ENCODE assay signal across 8 cellular contexts in genomic region chr6:126339796-126340750, GRCh38. TPM values are rescaled to one million over a fixed set of nuclear protein-coding genes. Genes with fewer than 3 reads are reported as not detected.
A peak's percentile ranks its signal among the peaks of the same experiment; 100 is the strongest.
DNase-seq lines count a peak whose midpoint lies in the region; ATAC-seq and TF ChIP-seq lines count a peak whose summit lies in the region.

Gene CENPW, plus strand, starts transcription at chr6:126340115. Its CDS starts 159 bp downstream, at chr6:126340274.

- H3K27ac ChIP-seq in HUES64 (ENCODE audit: low read depth, low read length): peak within 1 kb of the TSS; percentile 94
- H3K27ac ChIP-seq in OCI-LY1 (ENCODE audit: low read depth, low read length, poor library complexity, severe bottlenecking): peak within 1 kb of the TSS; percentile 70

- H3K27me3 ChIP-seq in HUES64 (ENCODE audit: insufficient read depth, low read length) (no peaks in the 10 kb centered on the region), OCI-LY1 (ENCODE audit: insufficient read depth, low read length) (no peaks in the 10 kb centered on the region), mononuclear cell (ENCODE audit: insufficient read depth, low read length) (no peaks in the 10 kb centered on the region)

- H4K20me1 ChIP-seq in OCI-LY1 (ENCODE audit: insufficient read depth, low read length): no peaks in the 10 kb centered on the region

- peak; percentile 89 for ATAC-seq in GM21526 (IDR thresholded peaks at IDR 0.05; ENCODE audit: low FRiP score, unreplicated experiment)

- WGBS in HUES64: 2% methylated on average over 47 of the region's 48 CpGs

- H3K4me3 ChIP-seq in HUES64 (ENCODE audit: low read length): peak within 1 kb of the TSS; percentile 89
- peak within 1 kb of the TSS; percentile 81 for H3K4me3 ChIP-seq in OCI-LY1 (ENCODE audit: low read depth, low read length, poor library complexity, severe bottlenecking)
- peak within 1 kb of the TSS; percentile 96 for H3K4me3 ChIP-seq in epithelial cell of esophagus (ENCODE audit: low read length)
- peak within 1 kb of the TSS; percentile 68 for H3K4me3 ChIP-seq in mononuclear cell (ENCODE audit: low read length)

- DNase-seq in DMS114 treated with DMSO at 0.1 percent for 48 hours (lab: John Stamatoyannopoulos, UW; ENCODE audit: unreplicated experiment) (peak; percentile 82), epithelial cell of esophagus (ENCODE audit: low read depth) (peak; percentile 95)
- DNase-seq in activated CD8-positive, alpha-beta memory T cell treated with anti-CD3 and anti-CD28 coated beads, Interleukin-2, amount 50 U/mL, for 24 hours (ENCODE audit: extremely low read depth): peak; percentile 86
- DNase-seq in stimulated activated CD8-positive, alpha-beta memory T cell treated with anti-CD3 and anti-CD28 coated beads, Interleukin-2, amount 100 ng/mL, for 48 hours (ENCODE audit: low read depth in 2 of 2): peak; percentile 93 to 97

- no peaks in the 10 kb centered on the region for H3F3A ChIP-seq in OCI-LY1 (ENCODE audit: insufficient read depth, low read length)

- H3K9me3 ChIP-seq in HUES64 (ENCODE audit: insufficient read depth, low read depth, low read length) (no peaks in the 10 kb centered on the region), OCI-LY1 (ENCODE audit: low read length) (no peaks in the 10 kb centered on the region), mononuclear cell (ENCODE audit: low read depth, low read length) (no peaks in the 10 kb centered on the region)

- peak within 1 kb of the TSS; percentile 91 for H3K4me2 ChIP-seq in OCI-LY1 (ENCODE audit: low read length)

- no peaks in the 10 kb centered on the region for H3K9me2 ChIP-seq in OCI-LY1 (ENCODE audit: low read depth, low read length)

- peak within 1 kb of the TSS; percentile 72 for H2AFZ ChIP-seq in OCI-LY1 (ENCODE audit: low read length)

- peak within 1 kb of the TSS; percentile 80 for H3K9ac ChIP-seq in HUES64 (ENCODE audit: low read depth, low read length)
- H3K9ac ChIP-seq in OCI-LY1 (ENCODE audit: low read length): peak within 1 kb of the TSS; percentile 76

- H3K36me3 ChIP-seq in HUES64 (ENCODE audit: insufficient read depth, low read length): no peaks in the 10 kb centered on the region
- no peaks in the 10 kb centered on the region for H3K36me3 ChIP-seq in OCI-LY1 (ENCODE audit: insufficient read depth, low read length)

- H3K79me2 ChIP-seq in OCI-LY1 (ENCODE audit: insufficient read depth, low read length): peaks cover 29% of the 10 kb centered on the region

- H3K4me1 ChIP-seq in HUES64 (ENCODE audit: insufficient read depth, low read length): peaks cover 19% of the 10 kb centered on the region
- H3K4me1 ChIP-seq in OCI-LY1 (ENCODE audit: insufficient read depth, low read length, severe bottlenecking): peaks cover 35% of the 10 kb centered on the region
- H3K4me1 ChIP-seq in mononuclear cell (ENCODE audit: insufficient read depth, low read length): peaks cover 30% of the 10 kb centered on the region

- TF ChIP-seq CTCF in OCI-LY1 (IDR thresholded peaks at IDR 0.05; ENCODE audit: low read length): no peak
- no peak for TF ChIP-seq CTCF in epithelial cell of esophagus (IDR thresholded peaks at IDR 0.05; ENCODE audit: insufficient read depth, low read depth, low read length, missing control alignments)

RNA-seq across cellular contexts. Expression of gene CENPW, which starts in this region (rescaled TPM):
- polyA plus RNA-seq in HUES64 (2013, experiment 1 of 2): 54.8 TPM
- polyA plus RNA-seq in HUES64 (2013, experiment 2 of 2): 62.4 TPM
- not detected for total RNA-seq in mononuclear cell

Comparison
In these comparisons a context has a peak if more than half of its experiments do, and no peak if none do; other contexts are left out.
1. Peak in every context shown above with its lines: DNase-seq, ATAC-seq, H3K4me3 ChIP-seq and H3K27ac ChIP-seq.